In genomic region chr1:92079441-92079840, GRCh38 we compare ENCODE assay signal across 9 cellular contexts. TPM values are rescaled to one million over a fixed set of nuclear protein-coding genes. Genes with fewer than 3 reads are reported as not detected.
DNase-seq lines count a peak whose midpoint lies in the region; ATAC-seq and TF ChIP-seq lines count a peak whose summit lies in the region.
"Had no signal": no experiment of that assay in that cellular context is flagged by ENCODE, and none has a peak within 500 bp of the region (broad histone marks: within the 10 kb centered on the region; RNA-seq: fewer than 3 reads in every experiment).

No MANE protein-coding gene starts in this region.

- H3K36me3 ChIP-seq in WERI-Rb-1 (peaks cover 4% of the 10 kb centered on the region; the same call in 1 of the 2 replicates), iPS-20b (ENCODE audit: insufficient read depth, low read depth, low read length) (no peaks in the 10 kb centered on the region), subcutaneous abdominal adipose tissue (ENCODE audit: control insufficient read depth in 5 of 5, insufficient read depth in 5 of 5, low read length in 5 of 5) (no peaks in the 10 kb centered on the region)

- POLR2A ChIA-PET in activated CD4-positive, alpha-beta T cell treated with anti-CD3 and anti-CD28 coated beads, Interleukin-2, amount 10 ng/mL, durations not matched to agents 7 days and 5 days (lab: Charles Lee): no interaction called here

- no peak overlapping the region for H3K27ac Mint-ChIP-seq in activated CD4-positive, alpha-beta T cell treated with anti-CD3 and anti-CD28 coated beads, Interleukin-2, amount 10 ng/mL, durations not matched to agents 7 days and 5 days

- no peak for DNase-seq in activated CD4-positive, alpha-beta T cell treated with anti-CD3 and anti-CD28 coated beads, Interleukin-2, amount 10 ng/mL, durations not matched to agents 7 days and 5 days
- DNase-seq in activated CD4-positive, alpha-beta T cell treated with anti-CD3 and anti-CD28 coated beads for 48 hours: no peak
- DNase-seq in WERI-Rb-1 (no peak), midbrain (lab: John Stamatoyannopoulos, UW) (no peak), NOMO-1 (lab: John Stamatoyannopoulos, UW; ENCODE audit: unreplicated experiment in 2 of 2) (no peak)
- DNase-seq: stimulated activated CD4-positive, alpha-beta T cell treated with anti-CD3 and anti-CD28 coated beads, Interleukin-1b, Interleukin-23, amount 100 ng/mL, for 48 hours had no signal

- TF ChIP-seq CTCF in WERI-Rb-1 (IDR thresholded peaks at IDR 0.05; ENCODE audit: low read depth, low read length): no peak

- H3K27me3 ChIP-seq in WERI-Rb-1 (ENCODE audit: insufficient read depth, low read depth, severe bottlenecking) (no peaks in the 10 kb centered on the region), iPS-20b (ENCODE audit: insufficient read depth, low read length) (no peaks in the 10 kb centered on the region), subcutaneous abdominal adipose tissue (ENCODE audit: control insufficient read depth in 5 of 5, insufficient read depth in 4 of 5, low read length in 5 of 5) (no peaks in the 10 kb centered on the region)

- peak overlapping the region; percentile 87; the same call in 1 of the 2 replicates for H3K9ac ChIP-seq in iPS-20b (ENCODE audit: low read depth, low read length)
- peak overlapping the region in 1 of 5 donors; percentile 85 for H3K9ac ChIP-seq in subcutaneous abdominal adipose tissue (ENCODE audit: low read length in 5 of 5)

- H3K27me3 Mint-ChIP-seq in activated CD4-positive, alpha-beta T cell treated with anti-CD3 and anti-CD28 coated beads, Interleukin-2, amount 10 ng/mL, durations not matched to agents 7 days and 5 days: peaks cover 1% of the 10 kb centered on the region

- CTCF ChIA-PET in activated CD4-positive, alpha-beta T cell treated with anti-CD3 and anti-CD28 coated beads, Interleukin-2, amount 10 ng/mL, durations not matched to agents 7 days and 5 days (lab: Charles Lee): no interaction called here

- H3K4me3 ChIP-seq in WERI-Rb-1 (ENCODE audit: low read depth, low read length) (peak overlapping the region; percentile 78; the same call in 1 of the 2 replicates), iPS-20b (ENCODE audit: low read length) (peak overlapping the region; percentile 86), subcutaneous abdominal adipose tissue (ENCODE audit: low read depth in 1 of 5, low read length in 5 of 5) (peak overlapping the region; percentile 83 to 96 (median 95))

- no peak for ATAC-seq in HG03280 (IDR thresholded peaks at IDR 0.05; ENCODE audit: unreplicated experiment)

- H3K9me3 ChIP-seq in WERI-Rb-1 (ENCODE audit: severe bottlenecking): no peaks in the 10 kb centered on the region
- 0 out of 2 replicates have a peak, but pooled peaks cover 4% of the 10 kb centered on the region for H3K9me3 ChIP-seq in iPS-20b (ENCODE audit: insufficient read depth, low read depth, low read length)
- peaks cover 0 to 3% (median 3%) of the 10 kb centered on the region in 5 donors for H3K9me3 ChIP-seq in subcutaneous abdominal adipose tissue (ENCODE audit: control insufficient read depth in 5 of 5, low read length in 5 of 5)

- peak overlapping the region; percentile 98 for H3K4me3 Mint-ChIP-seq in activated CD4-positive, alpha-beta T cell treated with anti-CD3 and anti-CD28 coated beads, Interleukin-2, amount 10 ng/mL, durations not matched to agents 7 days and 5 days

- peaks cover 4% of the 10 kb centered on the region for H3K36me3 Mint-ChIP-seq in activated CD4-positive, alpha-beta T cell treated with anti-CD3 and anti-CD28 coated beads, Interleukin-2, amount 10 ng/mL, durations not matched to agents 7 days and 5 days (ENCODE audit: low read depth)

- H3K4me1 ChIP-seq in iPS-20b (ENCODE audit: insufficient read depth, low read length) (peaks cover 2% of the 10 kb centered on the region; the same call in 1 of the 2 replicates), subcutaneous abdominal adipose tissue (ENCODE audit: control insufficient read depth in 5 of 5, insufficient read depth in 5 of 5, low read length in 5 of 5) (peaks cover 0 to 14% (median 11%) of the 10 kb centered on the region in 5 donors)

- peaks cover 2% of the 10 kb centered on the region for H3K9me3 Mint-ChIP-seq in activated CD4-positive, alpha-beta T cell treated with anti-CD3 and anti-CD28 coated beads, Interleukin-2, amount 10 ng/mL, durations not matched to agents 7 days and 5 days

- peaks cover 17% of the 10 kb centered on the region for H3K4me1 Mint-ChIP-seq in activated CD4-positive, alpha-beta T cell treated with anti-CD3 and anti-CD28 coated beads, Interleukin-2, amount 10 ng/mL, durations not matched to agents 7 days and 5 days

- peak overlapping the region; percentile 78 for H3K27ac ChIP-seq in WERI-Rb-1
- peak overlapping the region; percentile 85 for H3K27ac ChIP-seq in iPS-20b (ENCODE audit: low read length)
- no peak overlapping the region for H3K27ac ChIP-seq in subcutaneous abdominal adipose tissue (ENCODE audit: low read depth, low read length)

RNA-seq across cellular contexts. Expression of gene BTBD8, which starts 0.7 kb away (rescaled TPM):
- total RNA-seq in activated CD4-positive, alpha-beta T cell treated with anti-CD3 and anti-CD28 coated beads, Interleukin-2, amount 10 ng/mL, durations not matched to agents 7 days and 5 days: 1 to 10 TPM; 1.6 to 2.7 TPM

RNA-seq across cellular contexts. Expression of gene SETSIP, which starts 4.2 kb away (rescaled TPM):
- not detected for total RNA-seq in activated CD4-positive, alpha-beta T cell treated with anti-CD3 and anti-CD28 coated beads, Interleukin-2, amount 10 ng/mL, durations not matched to agents 7 days and 5 days

RNA-seq across cellular contexts. Expression of gene EPHX4, which starts 49.7 kb away (rescaled TPM):
- total RNA-seq in activated CD4-positive, alpha-beta T cell treated with anti-CD3 and anti-CD28 coated beads, Interleukin-2, amount 10 ng/mL, durations not matched to agents 7 days and 5 days: not detected
